18 cellular contexts compared by ENCODE assay signal in the genomic region with DNA sequence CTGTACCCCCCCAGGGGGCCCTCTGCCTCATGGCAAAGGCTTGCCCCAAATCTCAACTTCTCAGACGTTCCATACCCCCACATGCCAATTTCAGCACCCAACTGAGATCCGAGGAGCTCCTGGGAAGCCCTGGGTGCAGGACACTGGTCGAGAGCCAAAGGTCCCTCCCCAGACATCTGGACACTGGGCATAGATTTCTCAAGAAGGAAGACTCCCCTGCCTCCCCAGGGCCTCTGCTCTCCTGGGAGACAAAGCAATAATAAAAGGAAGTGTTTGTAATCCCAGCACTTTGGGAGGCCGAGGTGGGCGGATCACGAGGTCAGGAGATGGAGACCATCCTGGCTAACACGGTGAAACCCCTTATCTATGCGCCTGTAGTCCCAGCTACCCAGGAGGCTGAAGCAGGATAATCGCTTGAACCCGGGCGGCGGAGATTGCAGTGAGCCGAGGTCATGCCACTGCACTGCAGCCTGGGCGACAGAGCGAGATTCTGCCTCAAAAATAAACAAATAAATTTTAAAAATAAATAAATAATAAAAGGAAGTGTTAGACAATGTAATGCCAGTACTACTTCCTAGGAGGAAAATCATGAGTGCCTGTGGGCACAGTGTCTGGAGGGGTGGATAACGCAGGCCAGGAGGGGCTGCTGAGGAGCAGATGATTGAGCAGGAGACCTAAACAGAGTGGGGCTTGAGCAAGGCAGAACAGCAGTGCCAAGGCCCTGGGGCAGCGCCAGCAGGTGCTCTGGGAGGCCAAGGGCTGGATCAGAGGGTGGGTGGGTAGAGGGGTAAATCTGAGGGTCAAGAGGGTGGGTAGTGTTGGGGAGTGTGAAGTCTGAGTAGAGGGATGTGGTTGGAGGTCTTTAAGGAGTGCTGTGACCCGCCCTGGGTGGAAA. TPM values are rescaled to one million over a fixed set of nuclear protein-coding genes. Genes with fewer than 3 reads are reported as not detected.
"Had no signal": no experiment of that assay in that cellular context is flagged by ENCODE, and none has a peak within 500 bp of the region (broad histone marks: within the 10 kb centered on the region; RNA-seq: fewer than 3 reads in every experiment).

No MANE protein-coding gene starts in this region.

- H3K9me3 ChIP-seq: adrenal gland, esophagus muscularis mucosa, stomach had no signal

- H3K4me1 Mint-ChIP-seq: natural killer cell had no signal

- H3K27ac Mint-ChIP-seq: activated CD8-positive, alpha-beta T cell treated with anti-CD3 and anti-CD28 coated beads for 36 hours; activated T-cell treated with anti-CD3 and anti-CD28 coated beads, Interleukin-2, amount 50 U/mL, for 24 hours; dendritic cell treated with granulocyte-macrophage colony-stimulating factor and Interleukin-4, amounts not matched to agents 40 ng/mL and 50 ng/mL, for 4 days; natural killer cell; type B pancreatic cell; WTC11 had no signal

- H3K27ac ChIP-seq: adrenal gland, esophagus muscularis mucosa, stomach had no signal

- DNase-seq: activated CD4-positive, alpha-beta T cell treated with anti-CD3 and anti-CD28 coated beads for 4 hours; activated CD8-positive, alpha-beta T cell treated with anti-CD3 and anti-CD28 coated beads for 36 hours; activated naive CD4-positive, alpha-beta T cell treated with anti-CD3 and anti-CD28 coated beads, Interleukin-2, amount 50 U/mL, for 16 hours; activated T-cell treated with anti-CD3 and anti-CD28 coated beads, Interleukin-2, amount 50 U/mL, for 24 hours; adrenal gland; effector CD8-positive, alpha-beta T cell; left ventricle myocardium superior; mesenchymal stem cell; natural killer cell; retina; stomach had no signal

- H3K4me3 Mint-ChIP-seq: activated CD8-positive, alpha-beta T cell treated with anti-CD3 and anti-CD28 coated beads for 36 hours; activated T-cell treated with anti-CD3 and anti-CD28 coated beads, Interleukin-2, amount 50 U/mL, for 24 hours; dendritic cell treated with granulocyte-macrophage colony-stimulating factor and Interleukin-4, amounts not matched to agents 40 ng/mL and 50 ng/mL, for 4 days; type B pancreatic cell; WTC11 had no signal

- H3K4me1 ChIP-seq: adrenal gland had no signal

- ATAC-seq: left ventricle myocardium superior had no signal

- H3K36me3 Mint-ChIP-seq: natural killer cell, type B pancreatic cell, WTC11 had no signal

- H3K36me3 ChIP-seq: adrenal gland, esophagus muscularis mucosa, stomach had no signal

- H3K4me3 ChIP-seq: adrenal gland, esophagus muscularis mucosa, stomach had no signal

- H3K9me3 Mint-ChIP-seq: activated CD8-positive, alpha-beta T cell treated with anti-CD3 and anti-CD28 coated beads for 36 hours; activated T-cell treated with anti-CD3 and anti-CD28 coated beads, Interleukin-2, amount 50 U/mL, for 24 hours; natural killer cell; type B pancreatic cell; WTC11 had no signal

RNA-seq across cellular contexts. Expression of a gene that starts 4.0 kb away (rescaled TPM):
- total RNA-seq: activated CD8-positive, alpha-beta T cell treated with anti-CD3 and anti-CD28 coated beads for 36 hours; adrenal gland; cerebellum; glomerular endothelial cell; left ventricle myocardium superior; stomach; temporal lobe had no signal
- polyA plus RNA-seq: adrenal gland, stomach had no signal

RNA-seq across cellular contexts. Expression of a gene that starts 24.1 kb away (rescaled TPM):
- total RNA-seq: activated CD8-positive, alpha-beta T cell treated with anti-CD3 and anti-CD28 coated beads for 36 hours; adrenal gland; cerebellum; esophagus muscularis mucosa; glomerular endothelial cell; left ventricle myocardium superior; natural killer cell; stomach; temporal lobe had no signal
- polyA plus RNA-seq: adrenal gland, stomach had no signal
